ENCODE assay signal across 8 cellular contexts in genomic region chr5:56706504-56706903, GRCh38.
"Had no signal": no experiment of that assay in that cellular context is flagged by ENCODE, and none has a peak within 500 bp of the region (broad histone marks: within the 10 kb centered on the region; RNA-seq: fewer than 3 reads in every experiment).

No MANE protein-coding gene starts in this region.

- H3K9me3 Mint-ChIP-seq: GM23338 had no signal

- DNase-seq: H9, HCEC 1CT, IMR-90 had no signal

- FAIRE-seq: H1, H54, HTR-8/SVneo, K562 had no signal

- H3K4me3 Mint-ChIP-seq: GM23338, H9 had no signal

- H3K4me3 ChIP-seq: GM23338, K562 had no signal

- H3K4me2 ChIP-seq: GM23338 had no signal

- H2AFZ ChIP-seq: GM23338 had no signal

- H3K27ac Mint-ChIP-seq: GM23338, H9 had no signal

- ATAC-seq: GM23338, K562 had no signal
